ENCODE assay signal across 1 cellular context in the genomic region with DNA sequence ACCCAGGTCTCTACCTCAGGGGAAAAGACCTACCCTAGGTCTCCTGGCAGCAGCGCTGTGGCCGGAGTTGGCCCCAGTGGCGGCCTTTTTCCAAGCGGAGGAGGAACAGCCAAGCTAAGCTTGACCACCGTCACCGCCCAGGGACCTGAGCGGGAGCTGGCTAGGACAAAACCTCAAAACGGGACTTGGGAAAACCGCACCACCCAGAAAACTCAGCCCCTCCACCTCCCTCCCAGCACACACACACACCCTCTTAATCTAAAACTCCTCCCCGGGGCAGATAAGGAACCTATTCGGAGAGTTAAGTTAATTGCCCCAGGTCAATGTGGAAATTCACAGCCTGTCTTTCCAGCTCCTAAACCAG.
A peak's percentile ranks its signal among the peaks of the same experiment; 100 is the strongest.
TF ChIP-seq lines count a peak whose summit lies in the region.

No MANE protein-coding gene starts in this region.

TF ChIP-seq in HEK293, 187 proteins besides CTCF, POLR2A, EP300 and RAD21 (continued from another document and continues in another):
- TF ChIP-seq, protein P1, sequence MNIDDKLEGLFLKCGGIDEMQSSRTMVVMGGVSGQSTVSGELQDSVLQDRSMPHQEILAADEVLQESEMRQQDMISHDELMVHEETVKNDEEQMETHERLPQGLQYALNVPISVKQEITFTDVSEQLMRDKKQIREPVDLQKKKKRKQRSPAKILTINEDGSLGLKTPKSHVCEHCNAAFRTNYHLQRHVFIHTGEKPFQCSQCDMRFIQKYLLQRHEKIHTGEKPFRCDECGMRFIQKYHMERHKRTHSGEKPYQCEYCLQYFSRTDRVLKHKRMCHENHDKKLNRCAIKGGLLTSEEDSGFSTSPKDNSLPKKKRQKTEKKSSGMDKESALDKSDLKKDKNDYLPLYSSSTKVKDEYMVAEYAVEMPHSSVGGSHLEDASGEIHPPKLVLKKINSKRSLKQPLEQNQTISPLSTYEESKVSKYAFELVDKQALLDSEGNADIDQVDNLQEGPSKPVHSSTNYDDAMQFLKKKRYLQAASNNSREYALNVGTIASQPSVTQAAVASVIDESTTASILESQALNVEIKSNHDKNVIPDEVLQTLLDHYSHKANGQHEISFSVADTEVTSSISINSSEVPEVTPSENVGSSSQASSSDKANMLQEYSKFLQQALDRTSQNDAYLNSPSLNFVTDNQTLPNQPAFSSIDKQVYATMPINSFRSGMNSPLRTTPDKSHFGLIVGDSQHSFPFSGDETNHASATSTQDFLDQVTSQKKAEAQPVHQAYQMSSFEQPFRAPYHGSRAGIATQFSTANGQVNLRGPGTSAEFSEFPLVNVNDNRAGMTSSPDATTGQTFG (tag by site-specific recombination; IDR thresholded peaks at IDR 0.05; ENCODE audit: borderline replicate concordance): no peak
- TF ChIP-seq SP3 (tag by site-specific recombination; IDR thresholded peaks at IDR 0.05): peak; percentile 48
- no peak for TF ChIP-seq OVOL3 (tag by site-specific recombination; IDR thresholded peaks at IDR 0.05)
- TF ChIP-seq, protein P2, sequence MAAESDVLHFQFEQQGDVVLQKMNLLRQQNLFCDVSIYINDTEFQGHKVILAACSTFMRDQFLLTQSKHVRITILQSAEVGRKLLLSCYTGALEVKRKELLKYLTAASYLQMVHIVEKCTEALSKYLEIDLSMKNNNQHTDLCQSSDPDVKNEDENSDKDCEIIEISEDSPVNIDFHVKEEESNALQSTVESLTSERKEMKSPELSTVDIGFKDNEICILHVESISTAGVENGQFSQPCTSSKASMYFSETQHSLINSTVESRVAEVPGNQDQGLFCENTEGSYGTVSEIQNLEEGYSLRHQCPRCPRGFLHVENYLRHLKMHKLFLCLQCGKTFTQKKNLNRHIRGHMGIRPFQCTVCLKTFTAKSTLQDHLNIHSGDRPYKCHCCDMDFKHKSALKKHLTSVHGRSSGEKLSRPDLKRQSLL (tag by site-specific recombination; IDR thresholded peaks at IDR 0.05): no peak
- TF ChIP-seq ZNF223 (tag by site-specific recombination; IDR thresholded peaks at IDR 0.05): no peak
- no peak for TF ChIP-seq ZNF792 (tag by site-specific recombination; IDR thresholded peaks at IDR 0.05)
- TF ChIP-seq ZNF658 (tag by site-specific recombination; IDR thresholded peaks at IDR 0.05): no peak
- TF ChIP-seq, protein P3, sequence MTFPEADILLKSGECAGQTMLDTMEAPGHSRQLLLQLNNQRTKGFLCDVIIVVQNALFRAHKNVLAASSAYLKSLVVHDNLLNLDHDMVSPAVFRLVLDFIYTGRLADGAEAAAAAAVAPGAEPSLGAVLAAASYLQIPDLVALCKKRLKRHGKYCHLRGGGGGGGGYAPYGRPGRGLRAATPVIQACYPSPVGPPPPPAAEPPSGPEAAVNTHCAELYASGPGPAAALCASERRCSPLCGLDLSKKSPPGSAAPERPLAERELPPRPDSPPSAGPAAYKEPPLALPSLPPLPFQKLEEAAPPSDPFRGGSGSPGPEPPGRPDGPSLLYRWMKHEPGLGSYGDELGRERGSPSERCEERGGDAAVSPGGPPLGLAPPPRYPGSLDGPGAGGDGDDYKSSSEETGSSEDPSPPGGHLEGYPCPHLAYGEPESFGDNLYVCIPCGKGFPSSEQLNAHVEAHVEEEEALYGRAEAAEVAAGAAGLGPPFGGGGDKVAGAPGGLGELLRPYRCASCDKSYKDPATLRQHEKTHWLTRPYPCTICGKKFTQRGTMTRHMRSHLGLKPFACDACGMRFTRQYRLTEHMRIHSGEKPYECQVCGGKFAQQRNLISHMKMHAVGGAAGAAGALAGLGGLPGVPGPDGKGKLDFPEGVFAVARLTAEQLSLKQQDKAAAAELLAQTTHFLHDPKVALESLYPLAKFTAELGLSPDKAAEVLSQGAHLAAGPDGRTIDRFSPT (tag by site-specific recombination; IDR thresholded peaks at IDR 0.05): no peak
- TF ChIP-seq ZNF624 (tag by site-specific recombination; IDR thresholded peaks at IDR 0.05): no peak
- TF ChIP-seq ZNF621 (tag by site-specific recombination; IDR thresholded peaks at IDR 0.05): no peak
- TF ChIP-seq ZNF76 (tag by site-specific recombination; IDR thresholded peaks at IDR 0.05; ENCODE audit: borderline replicate concordance, low read depth): no peak
- TF ChIP-seq ZNF175 (tag by site-specific recombination; IDR thresholded peaks at IDR 0.05): no peak
- TF ChIP-seq GFI1B (tag by site-specific recombination; IDR thresholded peaks at IDR 0.05): no peak
- TF ChIP-seq ZNF350 (tag by site-specific recombination; IDR thresholded peaks at IDR 0.05): no peak
- no peak for TF ChIP-seq ZNF777 (tag by site-specific recombination; IDR thresholded peaks at IDR 0.05; ENCODE audit: borderline replicate concordance)
- TF ChIP-seq ZFHX2 (tag by site-specific recombination; conservative IDR thresholded peaks at IDR 0.05): 0 out of 2 replicates have a peak, but pooled peaks have one; percentile 7
- TF ChIP-seq, protein P4, sequence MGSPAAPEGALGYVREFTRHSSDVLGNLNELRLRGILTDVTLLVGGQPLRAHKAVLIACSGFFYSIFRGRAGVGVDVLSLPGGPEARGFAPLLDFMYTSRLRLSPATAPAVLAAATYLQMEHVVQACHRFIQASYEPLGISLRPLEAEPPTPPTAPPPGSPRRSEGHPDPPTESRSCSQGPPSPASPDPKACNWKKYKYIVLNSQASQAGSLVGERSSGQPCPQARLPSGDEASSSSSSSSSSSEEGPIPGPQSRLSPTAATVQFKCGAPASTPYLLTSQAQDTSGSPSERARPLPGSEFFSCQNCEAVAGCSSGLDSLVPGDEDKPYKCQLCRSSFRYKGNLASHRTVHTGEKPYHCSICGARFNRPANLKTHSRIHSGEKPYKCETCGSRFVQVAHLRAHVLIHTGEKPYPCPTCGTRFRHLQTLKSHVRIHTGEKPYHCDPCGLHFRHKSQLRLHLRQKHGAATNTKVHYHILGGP (tag by site-specific recombination; IDR thresholded peaks at IDR 0.05): no peak
- no peak for TF ChIP-seq ZNF324 (tag by site-specific recombination; IDR thresholded peaks at IDR 0.05)
- no peak for TF ChIP-seq ZNF837 (tag by site-specific recombination; IDR thresholded peaks at IDR 0.05)
- TF ChIP-seq ZNF670 (tag by site-specific recombination; IDR thresholded peaks at IDR 0.05; ENCODE audit: low read depth): no peak
- TF ChIP-seq WT1 (tag by site-specific recombination; IDR thresholded peaks at IDR 0.05): no peak
- TF ChIP-seq ZNF473 (tag by site-specific recombination; IDR thresholded peaks at IDR 0.05): no peak
- no peak for TF ChIP-seq MZF1 (tag by site-specific recombination; IDR thresholded peaks at IDR 0.05; ENCODE audit: borderline replicate concordance)
- TF ChIP-seq ZNF561 (tag by site-specific recombination; IDR thresholded peaks at IDR 0.05; ENCODE audit: borderline replicate concordance): no peak
- no peak for TF ChIP-seq ZNF404 (tag by site-specific recombination; IDR thresholded peaks at IDR 0.05)
- TF ChIP-seq ZNF211 (tag by site-specific recombination; IDR thresholded peaks at IDR 0.05; ENCODE audit: low read depth): no peak
- TF ChIP-seq ZXDB (tag by site-specific recombination; IDR thresholded peaks at IDR 0.05): peak; percentile 26; the same call in 1 of the 2 replicates
- TF ChIP-seq ZBTB21 (tag by site-specific recombination; IDR thresholded peaks at IDR 0.05): no peak
- TF ChIP-seq ZBTB1 (tag by site-specific recombination; IDR thresholded peaks at IDR 0.05): no peak
- TF ChIP-seq ZNF121 (tag by site-specific recombination; IDR thresholded peaks at IDR 0.05): no peak
- TF ChIP-seq, protein P5, sequence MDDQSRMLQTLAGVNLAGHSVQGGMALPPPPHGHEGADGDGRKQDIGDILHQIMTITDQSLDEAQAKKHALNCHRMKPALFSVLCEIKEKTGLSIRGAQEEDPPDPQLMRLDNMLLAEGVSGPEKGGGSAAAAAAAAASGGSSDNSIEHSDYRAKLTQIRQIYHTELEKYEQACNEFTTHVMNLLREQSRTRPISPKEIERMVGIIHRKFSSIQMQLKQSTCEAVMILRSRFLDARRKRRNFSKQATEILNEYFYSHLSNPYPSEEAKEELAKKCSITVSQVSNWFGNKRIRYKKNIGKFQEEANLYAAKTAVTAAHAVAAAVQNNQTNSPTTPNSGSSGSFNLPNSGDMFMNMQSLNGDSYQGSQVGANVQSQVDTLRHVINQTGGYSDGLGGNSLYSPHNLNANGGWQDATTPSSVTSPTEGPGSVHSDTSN (CRISPR knock-in tag; IDR thresholded peaks at IDR 0.05): no peak
- no peak for TF ChIP-seq ZNF16 (tag by site-specific recombination; IDR thresholded peaks at IDR 0.05; ENCODE audit: low read depth)
- TF ChIP-seq ZNF791 (tag by site-specific recombination; IDR thresholded peaks at IDR 0.05): no peak
- no peak for TF ChIP-seq ZFP41 (tag by site-specific recombination; IDR thresholded peaks at IDR 0.05; ENCODE audit: borderline replicate concordance)
- TF ChIP-seq ZNF510 (tag by site-specific recombination; IDR thresholded peaks at IDR 0.05; ENCODE audit: insufficient replicate concordance): no peak
- peak; percentile 19; the same call in 1 of the 2 replicates for TF ChIP-seq EGR2 (tag by site-specific recombination; IDR thresholded peaks at IDR 0.05; ENCODE audit: low read depth)
- no peak for TF ChIP-seq MEIS1 (CRISPR knock-in tag; IDR thresholded peaks at IDR 0.05; ENCODE audit: borderline replicate concordance)
- no peak for TF ChIP-seq ZBTB7A (tag by site-specific recombination; IDR thresholded peaks at IDR 0.05; ENCODE audit: low read depth)
- TF ChIP-seq, protein P6, sequence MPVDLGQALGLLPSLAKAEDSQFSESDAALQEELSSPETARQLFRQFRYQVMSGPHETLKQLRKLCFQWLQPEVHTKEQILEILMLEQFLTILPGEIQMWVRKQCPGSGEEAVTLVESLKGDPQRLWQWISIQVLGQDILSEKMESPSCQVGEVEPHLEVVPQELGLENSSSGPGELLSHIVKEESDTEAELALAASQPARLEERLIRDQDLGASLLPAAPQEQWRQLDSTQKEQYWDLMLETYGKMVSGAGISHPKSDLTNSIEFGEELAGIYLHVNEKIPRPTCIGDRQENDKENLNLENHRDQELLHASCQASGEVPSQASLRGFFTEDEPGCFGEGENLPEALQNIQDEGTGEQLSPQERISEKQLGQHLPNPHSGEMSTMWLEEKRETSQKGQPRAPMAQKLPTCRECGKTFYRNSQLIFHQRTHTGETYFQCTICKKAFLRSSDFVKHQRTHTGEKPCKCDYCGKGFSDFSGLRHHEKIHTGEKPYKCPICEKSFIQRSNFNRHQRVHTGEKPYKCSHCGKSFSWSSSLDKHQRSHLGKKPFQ (tag by site-specific recombination; IDR thresholded peaks at IDR 0.05): no peak
- no peak for TF ChIP-seq ZNF585B (tag by site-specific recombination; IDR thresholded peaks at IDR 0.05)
- TF ChIP-seq ZBTB17 (tag by site-specific recombination; IDR thresholded peaks at IDR 0.05): no peak
- TF ChIP-seq, protein P7, sequence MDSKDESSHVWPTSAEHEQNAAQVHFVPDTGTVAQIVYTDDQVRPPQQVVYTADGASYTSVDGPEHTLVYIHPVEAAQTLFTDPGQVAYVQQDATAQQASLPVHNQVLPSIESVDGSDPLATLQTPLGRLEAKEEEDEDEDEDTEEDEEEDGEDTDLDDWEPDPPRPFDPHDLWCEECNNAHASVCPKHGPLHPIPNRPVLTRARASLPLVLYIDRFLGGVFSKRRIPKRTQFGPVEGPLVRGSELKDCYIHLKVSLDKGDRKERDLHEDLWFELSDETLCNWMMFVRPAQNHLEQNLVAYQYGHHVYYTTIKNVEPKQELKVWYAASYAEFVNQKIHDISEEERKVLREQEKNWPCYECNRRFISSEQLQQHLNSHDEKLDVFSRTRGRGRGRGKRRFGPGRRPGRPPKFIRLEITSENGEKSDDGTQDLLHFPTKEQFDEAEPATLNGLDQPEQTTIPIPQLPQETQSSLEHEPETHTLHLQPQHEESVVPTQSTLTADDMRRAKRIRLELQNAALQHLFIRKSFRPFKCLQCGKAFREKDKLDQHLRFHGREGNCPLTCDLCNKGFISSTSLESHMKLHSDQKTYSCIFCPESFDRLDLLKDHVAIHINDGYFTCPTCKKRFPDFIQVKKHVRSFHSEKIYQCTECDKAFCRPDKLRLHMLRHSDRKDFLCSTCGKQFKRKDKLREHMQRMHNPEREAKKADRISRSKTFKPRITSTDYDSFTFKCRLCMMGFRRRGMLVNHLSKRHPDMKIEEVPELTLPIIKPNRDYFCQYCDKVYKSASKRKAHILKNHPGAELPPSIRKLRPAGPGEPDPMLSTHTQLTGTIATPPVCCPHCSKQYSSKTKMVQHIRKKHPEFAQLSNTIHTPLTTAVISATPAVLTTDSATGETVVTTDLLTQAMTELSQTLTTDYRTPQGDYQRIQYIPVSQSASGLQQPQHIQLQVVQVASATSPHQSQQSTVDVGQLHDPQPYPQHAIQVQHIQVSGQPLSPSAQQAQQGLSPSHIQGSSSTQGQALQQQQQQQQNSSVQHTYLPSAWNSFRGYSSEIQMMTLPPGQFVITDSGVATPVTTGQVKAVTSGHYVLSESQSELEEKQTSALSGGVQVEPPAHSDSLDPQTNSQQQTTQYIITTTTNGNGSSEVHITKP (tag by site-specific recombination; IDR thresholded peaks at IDR 0.05): peak; percentile 47
- TF ChIP-seq, protein P8, sequence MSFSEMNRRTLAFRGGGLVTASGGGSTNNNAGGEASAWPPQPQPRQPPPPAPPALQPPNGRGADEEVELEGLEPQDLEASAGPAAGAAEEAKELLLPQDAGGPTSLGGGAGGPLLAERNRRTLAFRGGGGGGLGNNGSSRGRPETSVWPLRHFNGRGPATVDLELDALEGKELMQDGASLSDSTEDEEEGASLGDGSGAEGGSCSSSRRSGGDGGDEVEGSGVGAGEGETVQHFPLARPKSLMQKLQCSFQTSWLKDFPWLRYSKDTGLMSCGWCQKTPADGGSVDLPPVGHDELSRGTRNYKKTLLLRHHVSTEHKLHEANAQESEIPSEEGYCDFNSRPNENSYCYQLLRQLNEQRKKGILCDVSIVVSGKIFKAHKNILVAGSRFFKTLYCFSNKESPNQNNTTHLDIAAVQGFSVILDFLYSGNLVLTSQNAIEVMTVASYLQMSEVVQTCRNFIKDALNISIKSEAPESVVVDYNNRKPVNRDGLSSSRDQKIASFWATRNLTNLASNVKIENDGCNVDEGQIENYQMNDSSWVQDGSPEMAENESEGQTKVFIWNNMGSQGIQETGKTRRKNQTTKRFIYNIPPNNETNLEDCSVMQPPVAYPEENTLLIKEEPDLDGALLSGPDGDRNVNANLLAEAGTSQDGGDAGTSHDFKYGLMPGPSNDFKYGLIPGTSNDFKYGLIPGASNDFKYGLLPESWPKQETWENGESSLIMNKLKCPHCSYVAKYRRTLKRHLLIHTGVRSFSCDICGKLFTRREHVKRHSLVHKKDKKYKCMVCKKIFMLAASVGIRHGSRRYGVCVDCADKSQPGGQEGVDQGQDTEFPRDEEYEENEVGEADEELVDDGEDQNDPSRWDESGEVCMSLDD (tag by site-specific recombination; IDR thresholded peaks at IDR 0.05): no peak
- TF ChIP-seq, protein P9, sequence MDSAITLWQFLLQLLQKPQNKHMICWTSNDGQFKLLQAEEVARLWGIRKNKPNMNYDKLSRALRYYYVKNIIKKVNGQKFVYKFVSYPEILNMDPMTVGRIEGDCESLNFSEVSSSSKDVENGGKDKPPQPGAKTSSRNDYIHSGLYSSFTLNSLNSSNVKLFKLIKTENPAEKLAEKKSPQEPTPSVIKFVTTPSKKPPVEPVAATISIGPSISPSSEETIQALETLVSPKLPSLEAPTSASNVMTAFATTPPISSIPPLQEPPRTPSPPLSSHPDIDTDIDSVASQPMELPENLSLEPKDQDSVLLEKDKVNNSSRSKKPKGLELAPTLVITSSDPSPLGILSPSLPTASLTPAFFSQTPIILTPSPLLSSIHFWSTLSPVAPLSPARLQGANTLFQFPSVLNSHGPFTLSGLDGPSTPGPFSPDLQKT (IDR thresholded peaks at IDR 0.05; ENCODE audit: borderline replicate concordance, low read depth, low read length): no peak
- TF ChIP-seq OSR2 (tag by site-specific recombination; IDR thresholded peaks at IDR 0.05): 0 out of 2 replicates have a peak, but pooled peaks have one; percentile 35
